Comparison of ENCODE assay signal across 11 cellular contexts in the genomic region with DNA sequence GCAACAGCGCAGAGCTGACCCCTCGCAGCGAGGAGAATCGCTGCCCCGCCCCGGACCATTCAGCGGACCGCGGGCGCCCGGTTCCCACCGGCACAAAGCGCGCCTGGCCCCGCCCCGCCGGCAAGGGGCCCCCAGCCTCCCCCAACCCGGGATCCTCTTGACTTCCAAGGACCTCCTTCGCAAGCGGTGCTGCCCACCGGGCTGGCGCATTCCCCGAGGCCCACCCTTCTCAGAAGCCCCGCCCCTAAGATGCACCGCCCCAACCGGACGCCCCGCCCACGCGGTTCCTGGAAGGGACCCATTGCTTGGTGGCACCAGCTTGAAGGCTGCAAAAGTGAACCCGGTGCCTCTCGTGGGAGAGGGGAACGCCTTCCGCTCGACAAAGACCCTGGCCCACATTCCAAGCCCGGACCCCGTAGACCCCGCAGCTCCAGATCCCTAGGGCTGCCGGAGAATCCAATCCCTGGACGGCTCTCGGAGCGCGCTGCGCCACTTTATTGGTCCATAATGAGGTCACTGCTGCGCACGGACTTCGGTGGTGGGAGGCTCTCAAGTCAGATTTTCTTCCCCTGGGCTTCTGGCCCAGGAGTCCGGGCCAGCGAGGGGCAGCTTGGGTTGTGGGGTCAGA. TPM values are rescaled to one million over a fixed set of nuclear protein-coding genes. Genes with fewer than 3 reads are reported as not detected.
A peak's percentile ranks its signal among the peaks of the same experiment; 100 is the strongest.
DNase-seq lines count a peak whose midpoint lies in the region; ATAC-seq lines count a peak whose summit lies in the region.
"Had no signal": no experiment of that assay in that cellular context is flagged by ENCODE, and none has a peak within 500 bp of the region (broad histone marks: within the 10 kb centered on the region; RNA-seq: fewer than 3 reads in every experiment).

No MANE protein-coding gene starts in this region.

- no peaks in the 10 kb centered on the region for H3K79me1 ChIP-seq in mesendoderm (ENCODE audit: low read length)

- H3K4me3 Mint-ChIP-seq in activated T-helper 17 cell treated with anti-CD3 and anti-CD28 coated beads, Interleukin-2, amount 50 U/mL, for 72 hours = peak overlapping the region; percentile 69

- H3K27ac Mint-ChIP-seq in activated T-helper 17 cell treated with anti-CD3 and anti-CD28 coated beads, Interleukin-2, amount 50 U/mL, for 72 hours = no peak overlapping the region

- H3K79me2 ChIP-seq in mesendoderm (ENCODE audit: control insufficient read depth, insufficient read depth, low read length) = no peaks in the 10 kb centered on the region

- no peak overlapping the region for H3K56ac ChIP-seq in mesendoderm (ENCODE audit: low read length)

- H4K5ac ChIP-seq in mesendoderm (ENCODE audit: low read length) = no peak overlapping the region

- no peak overlapping the region for H3K4ac ChIP-seq in mesendoderm (ENCODE audit: low read depth, low read length)

- DNase-seq in NCI-H2081 (lab: John Stamatoyannopoulos, UW) (peak; percentile 72 to 82), NCI-H2081 treated with DMSO at 0.1 percent for 48 hours (lab: John Stamatoyannopoulos, UW) (no peak), NCI-H446 treated with DMSO at 0.1 percent for 48 hours (lab: John Stamatoyannopoulos, UW) (peak; percentile 79), mesendoderm (peak; percentile 68)

- H2BK15ac ChIP-seq in mesendoderm (replicated peaks; ENCODE audit: low read depth) = no peak overlapping the region

- H3K4me1 Mint-ChIP-seq in activated T-helper 17 cell treated with anti-CD3 and anti-CD28 coated beads, Interleukin-2, amount 50 U/mL, for 72 hours = peaks cover 9% of the 10 kb centered on the region

- no peak overlapping the region for H4K8ac ChIP-seq in mesendoderm (ENCODE audit: low read depth, low read length)

- no peak overlapping the region for H2BK120ac ChIP-seq in mesendoderm (ENCODE audit: low read depth, low read length)

- peaks cover 6% of the 10 kb centered on the region for H3K36me3 Mint-ChIP-seq in activated T-helper 17 cell treated with anti-CD3 and anti-CD28 coated beads, Interleukin-2, amount 50 U/mL, for 72 hours (ENCODE audit: low read depth)

- no peak overlapping the region for H3K9ac ChIP-seq in mesendoderm (ENCODE audit: low read length)

- WGBS in mesendoderm (ENCODE audit: extremely low coverage, insufficient coverage, low lambda C conversion rate) = no CpG with 5 or more reads among the region's 49 CpGs

- H3K23ac ChIP-seq in mesendoderm (ENCODE audit: low read length) = no peak overlapping the region

- no peak overlapping the region for H3K27ac ChIP-seq in mesendoderm (ENCODE audit: low read depth, low read length)
- H3K27ac ChIP-seq: C4-2B had no signal

- no peaks in the 10 kb centered on the region for H3K36me3 ChIP-seq in mesendoderm (ENCODE audit: control insufficient read depth, insufficient read depth, low read length)

- no peak overlapping the region for H2BK5ac ChIP-seq in mesendoderm (ENCODE audit: low read length)

- no peak for ATAC-seq in activated T-helper 17 cell treated with anti-CD3 and anti-CD28 coated beads, Interleukin-2, amount 50 U/mL, for 72 hours (replicated peaks)
- ATAC-seq in HG02623 (IDR thresholded peaks at IDR 0.05; ENCODE audit: unreplicated experiment) = no peak
- no peak for ATAC-seq in GM21381 (IDR thresholded peaks at IDR 0.05; ENCODE audit: unreplicated experiment)
- ATAC-seq in HG03457 (IDR thresholded peaks at IDR 0.05; ENCODE audit: unreplicated experiment) = no peak

- H3K9me3 Mint-ChIP-seq in activated T-helper 17 cell treated with anti-CD3 and anti-CD28 coated beads, Interleukin-2, amount 50 U/mL, for 72 hours = no peaks in the 10 kb centered on the region
- H3K9me3 Mint-ChIP-seq: activated B cell treated with CpG ODN at 0.5 μM for 24 hours had no signal

- H3K27me3 Mint-ChIP-seq in activated T-helper 17 cell treated with anti-CD3 and anti-CD28 coated beads, Interleukin-2, amount 50 U/mL, for 72 hours = peaks cover 28% of the 10 kb centered on the region

- H3K4me2 ChIP-seq in mesendoderm (ENCODE audit: low read length) = no peak overlapping the region

- H3K4me3 ChIP-seq in mesendoderm (ENCODE audit: low read length) = no peak overlapping the region

- peaks cover 54% of the 10 kb centered on the region for H3K27me3 ChIP-seq in mesendoderm (ENCODE audit: insufficient read depth, low read length, poor library complexity)

- H3K18ac ChIP-seq in mesendoderm (ENCODE audit: low read length) = no peak overlapping the region

- no peak overlapping the region for H2AK5ac ChIP-seq in mesendoderm (ENCODE audit: low read length)

- H3K4me1 ChIP-seq in mesendoderm (ENCODE audit: control insufficient read depth, low read depth, low read length) = no peaks in the 10 kb centered on the region

RNA-seq across cellular contexts. Expression of a gene that starts 2.0 kb away (rescaled TPM):
- total RNA-seq in activated T-helper 17 cell treated with anti-CD3 and anti-CD28 coated beads, Interleukin-2, amount 50 U/mL, for 72 hours = not detected
- 0.27 TPM for polyA plus RNA-seq in mesendoderm (2013, experiment 1 of 2)
- 0.20 TPM for polyA plus RNA-seq in mesendoderm (2013, experiment 2 of 2)
- total RNA-seq: activated B cell treated with CpG ODN at 0.5 μM for 24 hours, lung microvascular endothelial cell had no signal

RNA-seq across cellular contexts. Expression of a gene that starts 10.2 kb away (rescaled TPM):
- total RNA-seq in activated T-helper 17 cell treated with anti-CD3 and anti-CD28 coated beads, Interleukin-2, amount 50 U/mL, for 72 hours = 10 to 100 TPM; 26.7 to 62.4 TPM
- polyA plus RNA-seq in mesendoderm (2013, experiment 1 of 2) = 54.8 TPM
- 54.8 TPM for polyA plus RNA-seq in mesendoderm (2013, experiment 2 of 2)

RNA-seq across cellular contexts. Expression of a gene that starts 14.9 kb away (rescaled TPM):
- under 1 TPM; 0.39 to 0.40 TPM for total RNA-seq in activated T-helper 17 cell treated with anti-CD3 and anti-CD28 coated beads, Interleukin-2, amount 50 U/mL, for 72 hours
- 0.87 TPM for polyA plus RNA-seq in mesendoderm (2013, experiment 1 of 2)
- 0.88 TPM for polyA plus RNA-seq in mesendoderm (2013, experiment 2 of 2)

RNA-seq across cellular contexts. Expression of a gene that starts 40.1 kb away (rescaled TPM):
- total RNA-seq in activated T-helper 17 cell treated with anti-CD3 and anti-CD28 coated beads, Interleukin-2, amount 50 U/mL, for 72 hours = 10 to 100 TPM; 20.1 to 21.9 TPM
- 0.31 TPM for polyA plus RNA-seq in mesendoderm (2013, experiment 1 of 2)
- 0.41 TPM for polyA plus RNA-seq in mesendoderm (2013, experiment 2 of 2)

RNA-seq across cellular contexts. Expression of a gene that starts 46.6 kb away (rescaled TPM):
- 100 to 1,000 TPM; 437 to 506 TPM for total RNA-seq in activated T-helper 17 cell treated with anti-CD3 and anti-CD28 coated beads, Interleukin-2, amount 50 U/mL, for 72 hours
- 1,162 TPM for polyA plus RNA-seq in mesendoderm (2013, experiment 1 of 2)
- polyA plus RNA-seq in mesendoderm (2013, experiment 2 of 2) = 1,142 TPM
